8 cellular contexts compared by ENCODE assay signal in genomic region chr2:218395826-218396687, GRCh38. TPM values are rescaled to one million over a fixed set of nuclear protein-coding genes. Genes with fewer than 3 reads are reported as not detected.
DNase-seq lines count a peak whose midpoint lies in the region; ATAC-seq, FAIRE-seq and TF ChIP-seq lines count a peak whose summit lies in the region.

No MANE protein-coding gene starts in this region.

- peak overlapping the region; percentile 99 for H3K27ac ChIP-seq in psoas muscle

- DNase-seq in GM13977 (ENCODE audit: low spot score) (peak; percentile 94), NCI-H146 treated with DMSO at 0.1 percent for 48 hours (lab: John Stamatoyannopoulos, UW; ENCODE audit: unreplicated experiment) (peak; percentile 53), T-helper 1 cell (peak; percentile 89 to 96 (median 91)), amygdala (lab: John Stamatoyannopoulos, UW) (peak; percentile 70 to 99 (median 92)), left ventricle myocardium superior (peak; percentile 95), psoas muscle (peak; percentile 94 to 98), urothelium cell line (ENCODE audit: low spot score) (peak; percentile 92)

- WGBS in psoas muscle, 3 donors, result 0 to 1% (median 1%) methylated on average over 44 to 57 of the region's 57 CpGs

- peak overlapping the region; percentile 91 for H3K4me3 ChIP-seq in psoas muscle

- TF ChIP-seq CTCF in GM13977 (IDR thresholded peaks at IDR 0.05; ENCODE audit: extremely low read depth, insufficient read depth, missing control alignments), result peak; percentile 80
- TF ChIP-seq CTCF in psoas muscle (IDR thresholded peaks at IDR 0.05), result peak; percentile 87

- intact Hi-C loops in left ventricle myocardium superior (cut with micrococcal nuclease) (no loop called here), psoas muscle (cut with DNase I) (loop anchor here (1.0 to 10.0 kb wide), 5 partner anchors 95 to 779 kb away; partner anchors contain the start of genes AAMP (in 1 of the 2), CNPPD1 (in 1 of the 2), PNKD (in 1 of the 2) and RETREG2 (in 1 of the 2))

- H3K9me3 ChIP-seq in psoas muscle, result no peaks in the 10 kb centered on the region

- in situ Hi-C loops in GM13977 (cut with MboI; ENCODE audit: low pct_unique_long_range_greater_than_20kb, low sequenced_read_pairs, unreplicated experiment), result no loop called here

- FAIRE-seq in urothelium cell line (lab: Jason Lieb, UNC), result peak; percentile 85

- no peaks in the 10 kb centered on the region for H3K27me3 ChIP-seq in psoas muscle (ENCODE audit: insufficient read depth in 3 of 3, low read length in 2 of 3)

- peak; percentile 56 for ATAC-seq in HG02885 (IDR thresholded peaks at IDR 0.05; ENCODE audit: poor library complexity, unreplicated experiment)
- peak; percentile 67 for ATAC-seq in left ventricle myocardium superior
- ATAC-seq in psoas muscle, result peak; percentile 68 to 84 (median 74)

- peaks cover 14% of the 10 kb centered on the region for H3K4me1 ChIP-seq in psoas muscle

- no peaks in the 10 kb centered on the region for H3K36me3 ChIP-seq in psoas muscle (ENCODE audit: insufficient read depth in 1 of 2, low read depth in 1 of 2)

RNA-seq across cellular contexts. Expression of gene CTDSP1, which starts 3.6 kb away (rescaled TPM):
- 113 TPM for total RNA-seq in left ventricle myocardium superior
- 10 to 100 TPM; 57.2 to 73.0 (median 63.9) TPM for total RNA-seq in psoas muscle
- 10 to 100 TPM; 55.6 to 62.9 (median 57.4) TPM for polyA plus RNA-seq in psoas muscle

RNA-seq across cellular contexts. Expression of gene SLC11A1, which starts 14.0 kb away (rescaled TPM):
- total RNA-seq in left ventricle myocardium superior (4.5 TPM), psoas muscle (1 to 10 TPM; 2.1 to 3.9 (median 2.8) TPM)
- 1 to 10 TPM in 2 of 3 donors, under 1 TPM in 1; 0.96 to 2.2 (median 1.9) TPM for polyA plus RNA-seq in psoas muscle

RNA-seq across cellular contexts. Expression of gene VIL1, which starts 22.9 kb away (rescaled TPM):
- not detected for total RNA-seq in left ventricle myocardium superior
- not detected for total RNA-seq in psoas muscle
- polyA plus RNA-seq in psoas muscle, result under 1 TPM; 0.08 to 0.10 (median 0.10) TPM

RNA-seq across cellular contexts. Expression of gene CATIP, which starts 39.4 kb away (rescaled TPM):
- total RNA-seq in left ventricle myocardium superior (not detected), psoas muscle (not detected)
- not detected for polyA plus RNA-seq in psoas muscle

Comparison
In these comparisons a context has a peak if more than half of its experiments do, and no peak if none do; other contexts are left out.
1. Peak in every context shown above with its lines: DNase-seq, ATAC-seq, H3K4me3 ChIP-seq and H3K27ac ChIP-seq.